ENCODE assay signal across 29 cellular contexts in genomic region chr10:77006836-77007511, GRCh38.
DNase-seq lines count a peak whose midpoint lies in the region; ATAC-seq and TF ChIP-seq lines count a peak whose summit lies in the region.
"Had no signal": no experiment of that assay in that cellular context is flagged by ENCODE, and none has a peak within 500 bp of the region (broad histone marks: within the 10 kb centered on the region; RNA-seq: fewer than 3 reads in every experiment).

No MANE protein-coding gene starts in this region.

- H3F3A ChIP-seq in GM23248 (ENCODE audit: insufficient read depth) (peaks cover 7% of the 10 kb centered on the region), neural progenitor cell (ENCODE audit: low read depth) (no peaks in the 10 kb centered on the region)

- H3K9me3 ChIP-seq in GM23248 (ENCODE audit: low read depth) (peaks cover 5% of the 10 kb centered on the region), neural progenitor cell (ENCODE audit: low read depth) (no peaks in the 10 kb centered on the region)
- H3K9me3 ChIP-seq: esophagus muscularis mucosa, tibial artery had no signal

- H3K36me3 ChIP-seq in GM23248 (ENCODE audit: low read depth) (no peaks in the 10 kb centered on the region), neural progenitor cell (no peaks in the 10 kb centered on the region)
- H3K36me3 ChIP-seq: tibial artery had no signal

- H2AFZ ChIP-seq in GM23248 (no peak overlapping the region), neural progenitor cell (replicated peaks) (no peak overlapping the region)

- no peak for TF ChIP-seq CTCF in epithelial cell of esophagus (IDR thresholded peaks at IDR 0.05; ENCODE audit: insufficient read depth, low read depth, low read length, missing control alignments)
- no peak for TF ChIP-seq CTCF in neural progenitor cell (IDR thresholded peaks at IDR 0.05)

- no peaks in the 10 kb centered on the region for H3K27me3 Mint-ChIP-seq in neural progenitor cell (ENCODE audit: insufficient read depth, low read depth)
- H3K27me3 Mint-ChIP-seq: effector memory CD8-positive, alpha-beta T cell had no signal

- no peaks in the 10 kb centered on the region for H4K20me1 ChIP-seq in GM23248 (ENCODE audit: insufficient read depth)
- H4K20me1 ChIP-seq in neural progenitor cell (ENCODE audit: low read depth): no peaks in the 10 kb centered on the region

- H3K4me1 ChIP-seq in GM23248 (ENCODE audit: insufficient read depth) (peaks cover 6% of the 10 kb centered on the region), neural progenitor cell (peaks cover 3% of the 10 kb centered on the region)

- peaks cover 10% of the 10 kb centered on the region for H3K4me1 Mint-ChIP-seq in neural progenitor cell
- H3K4me1 Mint-ChIP-seq: activated T-helper 17 cell treated with anti-CD3 and anti-CD28 coated beads, Interleukin-2, amount 50 U/mL, for 72 hours had no signal

- WGBS in GM23248 (ENCODE audit: low coverage in 1 of 2, low lambda C conversion rate in 2 of 2, missing lambda C conversion rate in 2 of 2), 2 experiments: 50 to 63% methylated on average over 2 of the region's 2 CpGs

- no peaks in the 10 kb centered on the region for H3K9me3 Mint-ChIP-seq in neural progenitor cell
- H3K9me3 Mint-ChIP-seq: activated naive CD4-positive, alpha-beta T cell treated with anti-CD3 and anti-CD28 coated beads, Interleukin-2, amount 50 U/mL, for 72 hours; activated T-helper 17 cell treated with anti-CD3 and anti-CD28 coated beads, Interleukin-2, amount 50 U/mL, for 72 hours; CD14-positive monocyte; effector memory CD8-positive, alpha-beta T cell; naive thymus-derived CD8-positive, alpha-beta T cell; stimulated activated naive CD8-positive, alpha-beta T cell treated with anti-CD3 and anti-CD28 coated beads, Interleukin-15, Interleukin-2, amounts not matched to agents 100 ng/mL and 50 ng/mL, for 24 hours had no signal

- H3K9ac ChIP-seq in GM23248: no peak overlapping the region
- H3K9ac ChIP-seq in neural progenitor cell: no peak overlapping the region

- no peak for ATAC-seq in HG02884 (IDR thresholded peaks at IDR 0.05; ENCODE audit: unreplicated experiment)
- ATAC-seq: activated T-helper 17 cell treated with anti-CD3 and anti-CD28 coated beads, Interleukin-2, amount 50 U/mL, for 72 hours; effector memory CD8-positive, alpha-beta T cell; naive thymus-derived CD8-positive, alpha-beta T cell had no signal

- in situ Hi-C loops in GM23248 (cut with MboI): no loop called here
- in situ Hi-C loops in ACHN (cut with HindIII; ENCODE audit: low pct_ligation_motif_present, low pct_unique_long_range_greater_than_20kb, low sequenced_read_pairs): no loop called here

- H3K79me2 ChIP-seq in GM23248 (ENCODE audit: insufficient read depth) (no peaks in the 10 kb centered on the region), neural progenitor cell (ENCODE audit: low read depth) (no peaks in the 10 kb centered on the region)

- H3K36me3 Mint-ChIP-seq in neural progenitor cell: no peaks in the 10 kb centered on the region
- H3K36me3 Mint-ChIP-seq: activated naive CD4-positive, alpha-beta T cell treated with anti-CD3 and anti-CD28 coated beads, Interleukin-2, amount 50 U/mL, for 72 hours; CD14-positive monocyte; naive thymus-derived CD8-positive, alpha-beta T cell had no signal

- H3K27me3 ChIP-seq in GM23248 (replicated peaks; ENCODE audit: insufficient read depth): no peaks in the 10 kb centered on the region
- no peaks in the 10 kb centered on the region for H3K27me3 ChIP-seq in neural progenitor cell
- H3K27me3 ChIP-seq: esophagus muscularis mucosa, tibial artery had no signal

- H3K9me2 ChIP-seq in GM23248 (ENCODE audit: insufficient read depth): no peaks in the 10 kb centered on the region

- H3K27ac Mint-ChIP-seq in neural progenitor cell: no peak overlapping the region
- H3K27ac Mint-ChIP-seq: activated naive CD4-positive, alpha-beta T cell treated with anti-CD3 and anti-CD28 coated beads, Interleukin-2, amount 50 U/mL, for 72 hours; activated T-helper 17 cell treated with anti-CD3 and anti-CD28 coated beads, Interleukin-2, amount 50 U/mL, for 72 hours; CD14-positive monocyte; effector memory CD8-positive, alpha-beta T cell; stimulated activated naive CD8-positive, alpha-beta T cell treated with anti-CD3 and anti-CD28 coated beads, Interleukin-15, Interleukin-2, amounts not matched to agents 100 ng/mL and 50 ng/mL, for 24 hours had no signal

- DNase-seq in GM23248 (peak; percentile 19), M059J (ENCODE audit: low read depth) (peak; percentile 4), epithelial cell of esophagus (ENCODE audit: low read depth) (peak; percentile 90), kidney tubule cell (ENCODE audit: low spot score) (peak; percentile 26), neural progenitor cell (ENCODE audit: low spot score) (no peak), SW480 (ENCODE audit: low spot score) (no peak), ACHN (no peak)
- DNase-seq: activated CD4-positive, alpha-beta T cell treated with anti-CD3 and anti-CD28 coated beads, Interleukin-2, amount 50 U/mL, for 1 hour; caudate nucleus; cortex of kidney; effector memory CD8-positive, alpha-beta T cell; H7; Karpas-422; naive thymus-derived CD8-positive, alpha-beta T cell; NCI-H1694; NCI-H2171; NCI-H510A; occipital lobe; retina; Right ventricle myocardium superior; small intestine; T-helper 9 cell; tibial artery had no signal

- H3K4me3 ChIP-seq in GM23248 (no peak overlapping the region), epithelial cell of esophagus (ENCODE audit: low read length) (no peak overlapping the region), neural progenitor cell (no peak overlapping the region)
- H3K4me3 ChIP-seq: esophagus muscularis mucosa, tibial artery had no signal

- H3K4me2 ChIP-seq in GM23248 (ENCODE audit: unreplicated experiment) (no peak overlapping the region), neural progenitor cell (no peak overlapping the region)

- H3K27ac ChIP-seq in GM23248: no peak overlapping the region
- no peak overlapping the region for H3K27ac ChIP-seq in neural progenitor cell
- H3K27ac ChIP-seq: esophagus muscularis mucosa had no signal

- no peak overlapping the region for H3K4me3 Mint-ChIP-seq in neural progenitor cell
- H3K4me3 Mint-ChIP-seq: activated T-helper 17 cell treated with anti-CD3 and anti-CD28 coated beads, Interleukin-2, amount 50 U/mL, for 72 hours; CD14-positive monocyte; effector memory CD8-positive, alpha-beta T cell; naive thymus-derived CD8-positive, alpha-beta T cell; stimulated activated naive CD8-positive, alpha-beta T cell treated with anti-CD3 and anti-CD28 coated beads, Interleukin-15, Interleukin-2, amounts not matched to agents 100 ng/mL and 50 ng/mL, for 24 hours had no signal

Comparison
In these comparisons a context has a peak if more than half of its experiments do, and no peak if none do; other contexts are left out.
1. DNase-seq: peak in GM23248 (single experiment), M059J (single experiment), epithelial cell of esophagus (single experiment) and kidney tubule cell (single experiment); none in neural progenitor cell (single experiment), SW480 (single experiment) and ACHN (single experiment).